Comparison of ENCODE assay signal across 1 cellular context in the genomic region with DNA sequence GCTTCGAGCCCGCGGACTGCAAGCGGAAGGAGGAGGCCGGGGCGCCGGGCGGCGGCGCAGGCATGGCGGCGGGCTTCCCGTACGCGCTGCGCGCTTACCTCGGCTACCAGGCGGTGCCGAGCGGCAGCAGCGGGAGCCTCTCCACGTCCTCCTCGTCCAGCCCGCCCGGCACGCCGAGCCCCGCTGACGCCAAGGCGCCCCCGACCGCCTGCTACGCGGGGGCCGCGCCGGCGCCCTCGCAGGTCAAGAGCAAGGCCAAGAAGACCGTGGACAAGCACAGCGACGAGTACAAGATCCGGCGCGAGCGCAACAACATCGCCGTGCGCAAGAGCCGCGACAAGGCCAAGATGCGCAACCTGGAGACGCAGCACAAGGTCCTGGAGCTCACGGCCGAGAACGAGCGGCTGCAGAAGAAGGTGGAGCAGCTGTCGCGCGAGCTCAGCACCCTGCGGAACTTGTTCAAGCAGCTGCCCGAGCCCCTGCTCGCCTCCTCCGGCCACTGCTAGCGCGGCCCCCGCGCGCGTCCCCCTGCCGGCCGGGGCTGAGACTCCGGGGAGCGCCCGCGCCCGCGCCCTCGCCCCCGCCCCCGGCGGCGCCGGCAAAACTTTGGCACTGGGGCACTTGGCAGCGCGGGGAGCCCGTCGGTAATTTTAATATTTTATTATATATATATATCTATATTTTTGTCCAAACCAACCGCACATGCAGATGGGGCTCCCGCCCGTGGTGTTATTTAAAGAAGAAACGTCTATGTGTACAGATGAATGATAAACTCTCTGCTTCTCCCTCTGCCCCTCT.
TF ChIP-seq lines count a peak whose summit lies in the region.

No MANE protein-coding gene starts in this region.

TF ChIP-seq in HepG2, 621 proteins besides CTCF, POLR2A, EP300 and RAD21 (continued from another document and continues in another):
- TF ChIP-seq, protein P1, sequence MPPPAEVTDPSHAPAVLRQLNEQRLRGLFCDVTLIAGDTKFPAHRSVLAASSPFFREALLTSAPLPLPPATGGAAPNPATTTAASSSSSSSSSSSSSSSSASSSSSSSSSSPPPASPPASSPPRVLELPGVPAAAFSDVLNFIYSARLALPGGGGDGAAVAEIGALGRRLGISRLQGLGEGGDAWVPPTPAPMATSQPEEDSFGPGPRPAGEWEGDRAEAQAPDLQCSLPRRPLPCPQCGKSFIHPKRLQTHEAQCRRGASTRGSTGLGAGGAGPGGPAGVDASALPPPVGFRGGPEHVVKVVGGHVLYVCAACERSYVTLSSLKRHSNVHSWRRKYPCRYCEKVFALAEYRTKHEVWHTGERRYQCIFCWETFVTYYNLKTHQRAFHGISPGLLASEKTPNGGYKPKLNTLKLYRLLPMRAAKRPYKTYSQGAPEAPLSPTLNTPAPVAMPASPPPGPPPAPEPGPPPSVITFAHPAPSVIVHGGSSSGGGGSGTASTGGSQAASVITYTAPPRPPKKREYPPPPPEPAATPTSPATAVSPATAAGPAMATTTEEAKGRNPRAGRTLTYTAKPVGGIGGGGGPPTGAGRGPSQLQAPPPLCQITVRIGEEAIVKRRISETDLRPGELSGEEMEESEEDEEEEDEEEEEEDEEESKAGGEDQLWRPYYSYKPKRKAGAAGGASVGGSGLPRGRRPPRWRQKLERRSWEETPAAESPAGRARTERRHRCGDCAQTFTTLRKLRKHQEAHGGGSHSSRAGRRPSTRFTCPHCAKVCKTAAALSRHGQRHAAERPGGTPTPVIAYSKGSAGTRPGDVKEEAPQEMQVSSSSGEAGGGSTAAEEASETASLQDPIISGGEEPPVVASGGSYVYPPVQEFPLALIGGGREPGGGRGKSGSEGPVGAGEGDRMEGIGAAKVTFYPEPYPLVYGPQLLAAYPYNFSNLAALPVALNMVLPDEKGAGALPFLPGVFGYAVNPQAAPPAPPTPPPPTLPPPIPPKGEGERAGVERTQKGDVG (CRISPR knock-in tag; IDR thresholded peaks at IDR 0.05; ENCODE audit: borderline replicate concordance), result no peak
- TF ChIP-seq ZNF496 (CRISPR knock-in tag; IDR thresholded peaks at IDR 0.05; ENCODE audit: insufficient replicate concordance), result no peak
- TF ChIP-seq MATR3 (CRISPR knock-in tag; IDR thresholded peaks at IDR 0.05), result peak; percentile 96; the same call in 1 of the 2 replicates
- TF ChIP-seq ZNF572 (CRISPR knock-in tag; IDR thresholded peaks at IDR 0.05), result no peak
- 0 out of 2 replicates have a peak, but pooled peaks have one; percentile 55 for TF ChIP-seq ZNF672 (CRISPR knock-in tag; IDR thresholded peaks at IDR 0.05)
- TF ChIP-seq, protein P2, sequence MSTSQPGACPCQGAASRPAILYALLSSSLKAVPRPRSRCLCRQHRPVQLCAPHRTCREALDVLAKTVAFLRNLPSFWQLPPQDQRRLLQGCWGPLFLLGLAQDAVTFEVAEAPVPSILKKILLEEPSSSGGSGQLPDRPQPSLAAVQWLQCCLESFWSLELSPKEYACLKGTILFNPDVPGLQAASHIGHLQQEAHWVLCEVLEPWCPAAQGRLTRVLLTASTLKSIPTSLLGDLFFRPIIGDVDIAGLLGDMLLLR (CRISPR knock-in tag; IDR thresholded peaks at IDR 0.05), result no peak
- no peak for TF ChIP-seq ZSCAN29 (CRISPR knock-in tag; conservative IDR thresholded peaks at IDR 0.05)
- no peak; the same call in 1 of the 2 replicates for TF ChIP-seq RBAK (CRISPR knock-in tag; IDR thresholded peaks at IDR 0.05)
- TF ChIP-seq ZNF224 (CRISPR knock-in tag; IDR thresholded peaks at IDR 0.05), result no peak
- no peak for TF ChIP-seq ZNF354B (CRISPR knock-in tag; IDR thresholded peaks at IDR 0.05)
- peak; percentile 73; the same call in 1 of the 2 replicates for TF ChIP-seq ZNF235 (CRISPR knock-in tag; IDR thresholded peaks at IDR 0.05; ENCODE audit: borderline replicate concordance)
- TF ChIP-seq, protein P3, sequence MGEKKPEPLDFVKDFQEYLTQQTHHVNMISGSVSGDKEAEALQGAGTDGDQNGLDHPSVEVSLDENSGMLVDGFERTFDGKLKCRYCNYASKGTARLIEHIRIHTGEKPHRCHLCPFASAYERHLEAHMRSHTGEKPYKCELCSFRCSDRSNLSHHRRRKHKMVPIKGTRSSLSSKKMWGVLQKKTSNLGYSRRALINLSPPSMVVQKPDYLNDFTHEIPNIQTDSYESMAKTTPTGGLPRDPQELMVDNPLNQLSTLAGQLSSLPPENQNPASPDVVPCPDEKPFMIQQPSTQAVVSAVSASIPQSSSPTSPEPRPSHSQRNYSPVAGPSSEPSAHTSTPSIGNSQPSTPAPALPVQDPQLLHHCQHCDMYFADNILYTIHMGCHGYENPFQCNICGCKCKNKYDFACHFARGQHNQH (CRISPR knock-in tag; IDR thresholded peaks at IDR 0.05), result peak; percentile 22; the same call in 1 of the 2 replicates
- TF ChIP-seq, protein P4, sequence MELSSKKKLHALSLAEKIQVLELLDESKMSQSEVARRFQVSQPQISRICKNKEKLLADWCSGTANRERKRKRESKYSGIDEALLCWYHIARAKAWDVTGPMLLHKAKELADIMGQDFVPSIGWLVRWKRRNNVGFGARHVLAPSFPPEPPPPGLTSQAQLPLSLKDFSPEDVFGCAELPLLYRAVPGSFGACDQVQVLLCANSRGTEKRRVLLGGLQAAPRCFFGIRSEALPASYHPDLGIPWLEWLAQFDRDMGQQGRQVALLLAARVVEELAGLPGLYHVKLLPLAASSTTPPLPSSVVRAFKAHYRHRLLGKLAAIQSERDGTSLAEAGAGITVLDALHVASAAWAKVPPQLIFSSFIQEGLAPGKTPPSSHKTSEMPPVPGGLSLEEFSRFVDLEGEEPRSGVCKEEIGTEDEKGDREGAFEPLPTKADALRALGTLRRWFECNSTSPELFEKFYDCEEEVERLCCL (CRISPR knock-in tag; IDR thresholded peaks at IDR 0.05; ENCODE audit: borderline replicate concordance), result 0 out of 2 replicates have a peak, but pooled peaks have one; percentile 47
- TF ChIP-seq REXO4 (CRISPR knock-in tag; IDR thresholded peaks at IDR 0.05; ENCODE audit: borderline replicate concordance), result no peak; the same call in none of the 2 replicates
- no peak for TF ChIP-seq ZNF382 (CRISPR knock-in tag; IDR thresholded peaks at IDR 0.05; ENCODE audit: borderline replicate concordance)
- TF ChIP-seq POLR2AphosphoS2 (IDR thresholded peaks at IDR 0.05; ENCODE audit: low read depth, low read length), result no peak
- TF ChIP-seq TEAD2 (CRISPR knock-in tag; IDR thresholded peaks at IDR 0.05), result 0 out of 2 replicates have a peak, but pooled peaks have one; percentile 26
- no peak for TF ChIP-seq RAD51 (IDR thresholded peaks at IDR 0.05; ENCODE audit: borderline replicate concordance)
- TF ChIP-seq RXRB (CRISPR knock-in tag; IDR thresholded peaks at IDR 0.05; ENCODE audit: borderline replicate concordance), result peak; percentile 36
- no peak for TF ChIP-seq HMGA1 (CRISPR knock-in tag; conservative IDR thresholded peaks at IDR 0.05)
- no peak for TF ChIP-seq CAMTA2 (CRISPR knock-in tag; IDR thresholded peaks at IDR 0.05; ENCODE audit: borderline replicate concordance)
- TF ChIP-seq, protein P5, sequence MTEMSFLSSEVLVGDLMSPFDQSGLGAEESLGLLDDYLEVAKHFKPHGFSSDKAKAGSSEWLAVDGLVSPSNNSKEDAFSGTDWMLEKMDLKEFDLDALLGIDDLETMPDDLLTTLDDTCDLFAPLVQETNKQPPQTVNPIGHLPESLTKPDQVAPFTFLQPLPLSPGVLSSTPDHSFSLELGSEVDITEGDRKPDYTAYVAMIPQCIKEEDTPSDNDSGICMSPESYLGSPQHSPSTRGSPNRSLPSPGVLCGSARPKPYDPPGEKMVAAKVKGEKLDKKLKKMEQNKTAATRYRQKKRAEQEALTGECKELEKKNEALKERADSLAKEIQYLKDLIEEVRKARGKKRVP (CRISPR knock-in tag; IDR thresholded peaks at IDR 0.05), result no peak
- TF ChIP-seq, protein P6, sequence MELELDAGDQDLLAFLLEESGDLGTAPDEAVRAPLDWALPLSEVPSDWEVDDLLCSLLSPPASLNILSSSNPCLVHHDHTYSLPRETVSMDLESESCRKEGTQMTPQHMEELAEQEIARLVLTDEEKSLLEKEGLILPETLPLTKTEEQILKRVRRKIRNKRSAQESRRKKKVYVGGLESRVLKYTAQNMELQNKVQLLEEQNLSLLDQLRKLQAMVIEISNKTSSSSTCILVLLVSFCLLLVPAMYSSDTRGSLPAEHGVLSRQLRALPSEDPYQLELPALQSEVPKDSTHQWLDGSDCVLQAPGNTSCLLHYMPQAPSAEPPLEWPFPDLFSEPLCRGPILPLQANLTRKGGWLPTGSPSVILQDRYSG (CRISPR knock-in tag; IDR thresholded peaks at IDR 0.05), result no peak
- peak; percentile 79; the same call in 1 of the 2 replicates for TF ChIP-seq ZNF253 (CRISPR knock-in tag; IDR thresholded peaks at IDR 0.05; ENCODE audit: borderline replicate concordance)
- peak; percentile 80 for TF ChIP-seq RBM39 (IDR thresholded peaks at IDR 0.05; ENCODE audit: low read depth, low read length, poor library complexity, severe bottlenecking)
- no peak for TF ChIP-seq EHMT2 (IDR thresholded peaks at IDR 0.05; ENCODE audit: borderline replicate concordance, low read depth, low read length)
- TF ChIP-seq MED13 (CRISPR knock-in tag; IDR thresholded peaks at IDR 0.05), result peak; percentile 54; the same call in 1 of the 2 replicates
- TF ChIP-seq NFKB2 (CRISPR knock-in tag; IDR thresholded peaks at IDR 0.05; ENCODE audit: borderline replicate concordance), result peak; percentile 55; the same call in 1 of the 2 replicates
- TF ChIP-seq, protein P7, sequence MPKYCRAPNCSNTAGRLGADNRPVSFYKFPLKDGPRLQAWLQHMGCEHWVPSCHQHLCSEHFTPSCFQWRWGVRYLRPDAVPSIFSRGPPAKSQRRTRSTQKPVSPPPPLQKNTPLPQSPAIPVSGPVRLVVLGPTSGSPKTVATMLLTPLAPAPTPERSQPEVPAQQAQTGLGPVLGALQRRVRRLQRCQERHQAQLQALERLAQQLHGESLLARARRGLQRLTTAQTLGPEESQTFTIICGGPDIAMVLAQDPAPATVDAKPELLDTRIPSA (CRISPR knock-in tag; IDR thresholded peaks at IDR 0.05; ENCODE audit: borderline replicate concordance), result no peak
- no peak for TF ChIP-seq PAWR (CRISPR knock-in tag; IDR thresholded peaks at IDR 0.05; ENCODE audit: borderline replicate concordance)
- TF ChIP-seq, protein P8, sequence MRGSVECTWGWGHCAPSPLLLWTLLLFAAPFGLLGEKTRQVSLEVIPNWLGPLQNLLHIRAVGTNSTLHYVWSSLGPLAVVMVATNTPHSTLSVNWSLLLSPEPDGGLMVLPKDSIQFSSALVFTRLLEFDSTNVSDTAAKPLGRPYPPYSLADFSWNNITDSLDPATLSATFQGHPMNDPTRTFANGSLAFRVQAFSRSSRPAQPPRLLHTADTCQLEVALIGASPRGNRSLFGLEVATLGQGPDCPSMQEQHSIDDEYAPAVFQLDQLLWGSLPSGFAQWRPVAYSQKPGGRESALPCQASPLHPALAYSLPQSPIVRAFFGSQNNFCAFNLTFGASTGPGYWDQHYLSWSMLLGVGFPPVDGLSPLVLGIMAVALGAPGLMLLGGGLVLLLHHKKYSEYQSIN (CRISPR knock-in tag; IDR thresholded peaks at IDR 0.05; ENCODE audit: borderline replicate concordance), result 0 out of 2 replicates have a peak, but pooled peaks have one; percentile 36
- no peak for TF ChIP-seq CBX5 (CRISPR knock-in tag; IDR thresholded peaks at IDR 0.05; ENCODE audit: borderline replicate concordance)
- TF ChIP-seq THYN1 (CRISPR knock-in tag; IDR thresholded peaks at IDR 0.05; ENCODE audit: borderline replicate concordance, low read depth), result no peak
- TF ChIP-seq BRCA1 (CRISPR knock-in tag; IDR thresholded peaks at IDR 0.05), result no peak
- no peak for TF ChIP-seq ZNF335 (CRISPR knock-in tag; IDR thresholded peaks at IDR 0.05)
- TF ChIP-seq ZNF850 (CRISPR knock-in tag; conservative IDR thresholded peaks at IDR 0.05), result no peak
- TF ChIP-seq, protein P9, sequence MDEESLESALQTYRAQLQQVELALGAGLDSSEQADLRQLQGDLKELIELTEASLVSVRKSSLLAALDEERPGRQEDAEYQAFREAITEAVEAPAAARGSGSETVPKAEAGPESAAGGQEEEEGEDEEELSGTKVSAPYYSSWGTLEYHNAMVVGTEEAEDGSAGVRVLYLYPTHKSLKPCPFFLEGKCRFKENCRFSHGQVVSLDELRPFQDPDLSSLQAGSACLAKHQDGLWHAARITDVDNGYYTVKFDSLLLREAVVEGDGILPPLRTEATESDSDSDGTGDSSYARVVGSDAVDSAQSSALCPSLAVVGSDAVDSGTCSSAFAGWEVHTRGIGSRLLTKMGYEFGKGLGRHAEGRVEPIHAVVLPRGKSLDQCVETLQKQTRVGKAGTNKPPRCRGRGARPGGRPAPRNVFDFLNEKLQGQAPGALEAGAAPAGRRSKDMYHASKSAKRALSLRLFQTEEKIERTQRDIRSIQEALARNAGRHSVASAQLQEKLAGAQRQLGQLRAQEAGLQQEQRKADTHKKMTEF (CRISPR knock-in tag; IDR thresholded peaks at IDR 0.05), result 0 out of 2 replicates have a peak, but pooled peaks have one; percentile 33
- TF ChIP-seq, protein P10, sequence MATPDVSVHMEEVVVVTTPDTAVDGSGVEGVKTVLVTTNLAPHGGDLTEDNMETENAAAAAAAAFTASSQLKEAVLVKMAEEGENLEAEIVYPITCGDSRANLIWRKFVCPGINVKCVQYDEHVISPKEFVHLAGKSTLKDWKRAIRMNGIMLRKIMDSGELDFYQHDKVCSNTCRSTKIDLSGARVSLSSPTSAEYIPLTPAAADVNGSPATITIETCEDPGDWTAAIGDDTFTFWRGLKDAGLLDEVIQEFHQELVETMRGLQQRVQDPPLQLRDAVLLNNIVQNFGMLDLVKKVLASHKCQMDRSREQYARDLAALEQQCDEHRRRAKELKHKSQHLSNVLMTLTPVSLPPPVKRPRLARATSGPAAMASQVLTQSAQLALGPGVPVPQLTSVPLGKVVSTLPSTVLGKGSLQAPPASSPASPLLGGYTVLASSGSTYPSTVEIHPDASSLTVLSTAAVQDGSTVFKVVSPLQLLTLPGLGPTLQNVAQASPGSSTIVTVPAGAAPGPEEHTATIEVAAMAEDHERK (CRISPR knock-in tag; IDR thresholded peaks at IDR 0.05; ENCODE audit: low read depth), result no peak
- TF ChIP-seq KMT2B (CRISPR knock-in tag; IDR thresholded peaks at IDR 0.05), result peak; percentile 58; the same call in 1 of the 2 replicates
- TF ChIP-seq NR2F2 (IDR thresholded peaks at IDR 0.05; ENCODE audit: borderline replicate concordance, low read depth), result no peak
- TF ChIP-seq ELF4 (CRISPR knock-in tag; IDR thresholded peaks at IDR 0.05; ENCODE audit: borderline replicate concordance), result no peak
- TF ChIP-seq, protein P11, sequence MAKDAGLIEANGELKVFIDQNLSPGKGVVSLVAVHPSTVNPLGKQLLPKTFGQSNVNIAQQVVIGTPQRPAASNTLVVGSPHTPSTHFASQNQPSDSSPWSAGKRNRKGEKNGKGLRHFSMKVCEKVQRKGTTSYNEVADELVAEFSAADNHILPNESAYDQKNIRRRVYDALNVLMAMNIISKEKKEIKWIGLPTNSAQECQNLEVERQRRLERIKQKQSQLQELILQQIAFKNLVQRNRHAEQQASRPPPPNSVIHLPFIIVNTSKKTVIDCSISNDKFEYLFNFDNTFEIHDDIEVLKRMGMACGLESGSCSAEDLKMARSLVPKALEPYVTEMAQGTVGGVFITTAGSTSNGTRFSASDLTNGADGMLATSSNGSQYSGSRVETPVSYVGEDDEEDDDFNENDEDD (CRISPR knock-in tag; IDR thresholded peaks at IDR 0.05; ENCODE audit: borderline replicate concordance), result no peak
